8 cellular contexts compared by ENCODE assay signal in genomic region chr1:26145041-26145959, GRCh38. TPM values are rescaled to one million over a fixed set of nuclear protein-coding genes. Genes with fewer than 3 reads are reported as not detected.
DNase-seq lines count a peak whose midpoint lies in the region; ATAC-seq and TF ChIP-seq lines count a peak whose summit lies in the region.

No MANE protein-coding gene starts in this region.

- H3K4me3 Mint-ChIP-seq in activated T-cell treated with anti-CD3 and anti-CD28 coated beads, Interleukin-2, amount 50 U/mL, for 72 hours = no peak overlapping the region

- H3K18ac ChIP-seq in neuronal stem cell (ENCODE audit: low read length) = peak overlapping the region; percentile 87

- no peak overlapping the region for H3K4me2 ChIP-seq in neuronal stem cell (ENCODE audit: insufficient read depth, low read length, poor library complexity, severe bottlenecking)

- H3K36me3 ChIP-seq in neuronal stem cell (replicated peaks in 1 of 2; ENCODE audit: control insufficient read depth in 2 of 2, insufficient read depth in 2 of 2, low read length in 2 of 2) = no peaks in the 10 kb centered on the region

- H3K9me3 Mint-ChIP-seq in activated T-cell treated with anti-CD3 and anti-CD28 coated beads, Interleukin-2, amount 50 U/mL, for 72 hours = no peaks in the 10 kb centered on the region

- H2BK12ac ChIP-seq in neuronal stem cell (ENCODE audit: low read length) = peak overlapping the region; percentile 44

- TF ChIP-seq CTCF in fibroblast of the aortic adventitia (IDR thresholded peaks at IDR 0.05; ENCODE audit: insufficient read depth, low read length) = peak; percentile 77

- no peak overlapping the region for H3K4me3 ChIP-seq in fibroblast of the aortic adventitia (ENCODE audit: low read depth, low read length)
- H3K4me3 ChIP-seq in neuronal stem cell (ENCODE audit: low read length in 2 of 2) = no peak overlapping the region

- H3K4me1 ChIP-seq in neuronal stem cell (ENCODE audit: control insufficient read depth in 2 of 2, insufficient read depth in 1 of 2, low read depth in 1 of 2, low read length in 2 of 2) = no peaks in the 10 kb centered on the region

- H3K27ac Mint-ChIP-seq in activated T-cell treated with anti-CD3 and anti-CD28 coated beads, Interleukin-2, amount 50 U/mL, for 72 hours = no peak overlapping the region

- H2BK5ac ChIP-seq in neuronal stem cell (ENCODE audit: low read length) = peak overlapping the region; percentile 45

- H3K27ac ChIP-seq in neuronal stem cell (replicated peaks; ENCODE audit: low read length) = no peak overlapping the region

- peaks cover 0 to 18% (median 7%) of the 10 kb centered on the region in 3 experiments for H3K27me3 ChIP-seq in neuronal stem cell (ENCODE audit: control insufficient read depth in 3 of 3, insufficient read depth in 3 of 3, low read depth in 1 of 3, low read length in 3 of 3)

- no peaks in the 10 kb centered on the region for H3K4me1 Mint-ChIP-seq in activated T-cell treated with anti-CD3 and anti-CD28 coated beads, Interleukin-2, amount 50 U/mL, for 72 hours (ENCODE audit: low read depth)

- H3K36me3 Mint-ChIP-seq in activated T-cell treated with anti-CD3 and anti-CD28 coated beads, Interleukin-2, amount 50 U/mL, for 72 hours (ENCODE audit: insufficient read depth in 2 of 2) = no peaks in the 10 kb centered on the region

- no peak overlapping the region for H2BK120ac ChIP-seq in neuronal stem cell (ENCODE audit: low read depth, low read length)

- no peak overlapping the region for H3K23ac ChIP-seq in neuronal stem cell (ENCODE audit: low read depth, low read length, poor library complexity)

- no peaks in the 10 kb centered on the region for H3K79me1 ChIP-seq in neuronal stem cell (ENCODE audit: low read depth, low read length)

- H3K14ac ChIP-seq in neuronal stem cell (ENCODE audit: low read length) = no peak overlapping the region

- peak overlapping the region; percentile 30 for H2AK5ac ChIP-seq in neuronal stem cell (ENCODE audit: low read depth, low read length)

- no peaks in the 10 kb centered on the region for H3K27me3 Mint-ChIP-seq in activated T-cell treated with anti-CD3 and anti-CD28 coated beads, Interleukin-2, amount 50 U/mL, for 72 hours (ENCODE audit: low read depth)

- peak overlapping the region; percentile 70 for H3K9ac ChIP-seq in neuronal stem cell (ENCODE audit: low read depth, low read length, poor library complexity)

- H3K4ac ChIP-seq in neuronal stem cell (ENCODE audit: low read length) = no peak overlapping the region

- peak overlapping the region; percentile 44 for H4K91ac ChIP-seq in neuronal stem cell (ENCODE audit: low read depth, low read length, poor library complexity)

- peak; percentile 83 for DNase-seq in EH (ENCODE audit: low read depth)
- DNase-seq in M059J (ENCODE audit: low read depth) = peak; percentile 83
- DNase-seq in RPMI8226 = peak; percentile 90
- peak; percentile 70 to 83 for DNase-seq in activated T-cell treated with anti-CD3 and anti-CD28 coated beads, Interleukin-2, amount 50 U/mL, for 72 hours
- peak; percentile 89 for DNase-seq in fibroblast of the aortic adventitia (ENCODE audit: low read depth)
- DNase-seq in neuronal stem cell (ENCODE audit: low spot score) = peak; percentile 82
- peak; percentile 72 for DNase-seq in stromal cell of bone marrow (ENCODE audit: low read depth)

- H3K9me3 ChIP-seq in neuronal stem cell (replicated peaks in 1 of 2; ENCODE audit: control insufficient read depth in 2 of 2, insufficient read depth in 1 of 2, low read depth in 1 of 2, low read length in 2 of 2) = no peaks in the 10 kb centered on the region

- H4K8ac ChIP-seq in neuronal stem cell (ENCODE audit: low read depth, low read length) = no peak overlapping the region

- H2AFZ ChIP-seq in neuronal stem cell (ENCODE audit: low read length) = no peak overlapping the region

- H2BK15ac ChIP-seq in neuronal stem cell (ENCODE audit: low read length) = peak overlapping the region; percentile 99

- ATAC-seq in activated T-cell treated with anti-CD3 and anti-CD28 coated beads, Interleukin-2, amount 50 U/mL, for 72 hours (replicated peaks in 1 of 2) = peak; percentile 87 to 91
- ATAC-seq in HG03175 (IDR thresholded peaks at IDR 0.05; ENCODE audit: unreplicated experiment) = no peak

- WGBS in neuronal stem cell (ENCODE audit: extremely low coverage in 2 of 2, insufficient read length in 2 of 2, insufficient replicate concordance in 1 of 2), 2 donors = no CpG with 5 or more reads among the region's 19 CpGs

RNA-seq across cellular contexts. Expression of gene FAM110D, which starts 13.6 kb away (rescaled TPM):
- not detected in 2 replicates for total RNA-seq in M059J (2014; rRNA removed; shearing (Covaris generic))
- not detected for total RNA-seq in activated T-cell treated with anti-CD3 and anti-CD28 coated beads, Interleukin-2, amount 50 U/mL, for 72 hours
- total RNA-seq in fibroblast of the aortic adventitia (ENCODE audit: low replicate concordance) = not detected in 2 replicates
- polyA plus RNA-seq in neuronal stem cell (2013, experiment 1 of 2) = 0.61 TPM
- 0.54 TPM for polyA plus RNA-seq in neuronal stem cell (2013, experiment 2 of 2)

RNA-seq across cellular contexts. Expression of gene C1orf232, which starts 23.5 kb away (rescaled TPM):
- not detected in 2 replicates for total RNA-seq in M059J (2014; rRNA removed; shearing (Covaris generic))
- not detected for total RNA-seq in activated T-cell treated with anti-CD3 and anti-CD28 coated beads, Interleukin-2, amount 50 U/mL, for 72 hours
- total RNA-seq in fibroblast of the aortic adventitia (ENCODE audit: low replicate concordance) = not detected in 2 replicates
- 0.13 TPM for polyA plus RNA-seq in neuronal stem cell (2013, experiment 1 of 2)
- not detected for polyA plus RNA-seq in neuronal stem cell (2013, experiment 2 of 2)

RNA-seq across cellular contexts. Expression of gene ZNF593, which starts 24.4 kb away (rescaled TPM):
- total RNA-seq in M059J (2014; rRNA removed; shearing (Covaris generic)) = 22.4 and 23.0 TPM in 2 replicates
- 10 to 100 TPM; 34.1 to 42.4 TPM for total RNA-seq in activated T-cell treated with anti-CD3 and anti-CD28 coated beads, Interleukin-2, amount 50 U/mL, for 72 hours
- total RNA-seq in fibroblast of the aortic adventitia (ENCODE audit: low replicate concordance) = 19.4 and 42.4 TPM in 2 replicates
- 29.0 TPM for polyA plus RNA-seq in neuronal stem cell (2013, experiment 1 of 2)
- 28.3 TPM for polyA plus RNA-seq in neuronal stem cell (2013, experiment 2 of 2)

RNA-seq across cellular contexts. Expression of gene ZNF593OS, which starts 26.3 kb away (rescaled TPM):
- not detected in 2 replicates for total RNA-seq in M059J (2014; rRNA removed; shearing (Covaris generic))
- not detected for total RNA-seq in activated T-cell treated with anti-CD3 and anti-CD28 coated beads, Interleukin-2, amount 50 U/mL, for 72 hours
- not detected in 2 replicates for total RNA-seq in fibroblast of the aortic adventitia (ENCODE audit: low replicate concordance)
- 0.74 TPM for polyA plus RNA-seq in neuronal stem cell (2013, experiment 1 of 2)
- 0.66 TPM for polyA plus RNA-seq in neuronal stem cell (2013, experiment 2 of 2)

RNA-seq across cellular contexts. Expression of gene CNKSR1, which starts 32.0 kb away (rescaled TPM):
- 0.49 TPM in 1 of 2 replicates, not detected in the other for total RNA-seq in M059J (2014; rRNA removed; shearing (Covaris generic))
- total RNA-seq in activated T-cell treated with anti-CD3 and anti-CD28 coated beads, Interleukin-2, amount 50 U/mL, for 72 hours = 1 to 10 TPM; 1.1 to 5.0 TPM
- 0.27 TPM in 1 of 2 replicates, not detected in the other for total RNA-seq in fibroblast of the aortic adventitia (ENCODE audit: low replicate concordance)
- polyA plus RNA-seq in neuronal stem cell (2013, experiment 1 of 2) = 6.9 TPM
- 6.8 TPM for polyA plus RNA-seq in neuronal stem cell (2013, experiment 2 of 2)
